8 cellular contexts compared by ENCODE assay signal in the genomic region with DNA sequence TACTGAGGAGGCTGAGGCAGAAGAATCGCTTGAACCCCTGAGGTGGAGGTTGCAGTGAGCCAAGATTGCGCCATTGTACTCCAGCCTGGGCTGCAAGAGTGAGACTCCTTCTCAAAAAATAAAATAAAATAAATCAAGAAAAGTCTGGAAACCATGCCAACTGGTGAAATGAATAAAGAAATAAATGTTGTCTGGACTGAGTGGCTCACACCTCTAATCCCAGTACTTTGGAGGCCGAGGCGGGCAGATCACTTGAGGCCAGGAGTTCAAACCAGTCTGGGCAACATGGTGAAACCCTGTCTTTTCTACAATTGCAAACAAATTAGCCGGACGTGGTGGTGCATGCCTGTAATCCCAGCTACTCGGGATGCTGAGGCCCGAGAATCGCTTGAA. TPM values are rescaled to one million over a fixed set of nuclear protein-coding genes. Genes with fewer than 3 reads are reported as not detected.
DNase-seq lines count a peak whose midpoint lies in the region; ATAC-seq, FAIRE-seq and TF ChIP-seq lines count a peak whose summit lies in the region.

No MANE protein-coding gene starts in this region.

- H3K27me3 Mint-ChIP-seq in activated T-cell treated with anti-CD3 and anti-CD28 coated beads, Interleukin-2, amount 50 U/mL, for 4 hours (ENCODE audit: low read depth): no peaks in the 10 kb centered on the region
- H3K27me3 Mint-ChIP-seq in stimulated activated naive CD8-positive, alpha-beta T cell treated with anti-CD3 and anti-CD28 coated beads, Interleukin-15, Interleukin-2, amounts not matched to agents 100 ng/mL and 50 ng/mL, for 24 hours: no peaks in the 10 kb centered on the region

- H3K36me3 Mint-ChIP-seq in activated T-cell treated with anti-CD3 and anti-CD28 coated beads, Interleukin-2, amount 50 U/mL, for 4 hours (ENCODE audit: insufficient read depth): peaks cover 2% of the 10 kb centered on the region
- H3K36me3 Mint-ChIP-seq in stimulated activated naive CD8-positive, alpha-beta T cell treated with anti-CD3 and anti-CD28 coated beads, Interleukin-15, Interleukin-2, amounts not matched to agents 100 ng/mL and 50 ng/mL, for 24 hours (ENCODE audit: low read depth): no peaks in the 10 kb centered on the region

- DNase-seq in activated T-cell treated with anti-CD3 and anti-CD28 coated beads, Interleukin-2, amount 50 U/mL, for 4 hours: no peak
- DNase-seq in activated T-cell treated with anti-CD3 and anti-CD28 coated beads, Interleukin-2, amount 50 U/mL, for 48 hours: no peak
- DNase-seq in kidney (peak; percentile 71), NCI-H2081 (lab: John Stamatoyannopoulos, UW) (no peak), NCI-H1417 treated with DMSO at 0.1 percent for 48 hours (lab: John Stamatoyannopoulos, UW) (no peak)

- H3K27ac Mint-ChIP-seq in stimulated activated naive CD8-positive, alpha-beta T cell treated with anti-CD3 and anti-CD28 coated beads, Interleukin-15, Interleukin-2, amounts not matched to agents 100 ng/mL and 50 ng/mL, for 24 hours: peak overlapping the region; percentile 85

- peak overlapping the region in 1 of 2 donors; percentile 64 for H3K4me3 ChIP-seq in kidney (ENCODE audit: low read length in 2 of 2)

- H3K4me1 Mint-ChIP-seq in activated T-cell treated with anti-CD3 and anti-CD28 coated beads, Interleukin-2, amount 50 U/mL, for 4 hours (ENCODE audit: low read depth): peaks cover 8% of the 10 kb centered on the region
- peaks cover 25% of the 10 kb centered on the region for H3K4me1 Mint-ChIP-seq in stimulated activated naive CD8-positive, alpha-beta T cell treated with anti-CD3 and anti-CD28 coated beads, Interleukin-15, Interleukin-2, amounts not matched to agents 100 ng/mL and 50 ng/mL, for 24 hours (ENCODE audit: low read depth)

- FAIRE-seq in kidney (lab: Jason Lieb, UNC): no peak

- no peaks in the 10 kb centered on the region for H3K36me3 ChIP-seq in kidney (ENCODE audit: control insufficient read depth in 1 of 2, insufficient read depth in 2 of 2, low read length in 2 of 2)

- H3K27ac ChIP-seq in angular gyrus (ENCODE audit: low read depth, low read length) (peak overlapping the region; percentile 84), kidney (ENCODE audit: low read depth in 2 of 2, low read length in 2 of 2) (peak overlapping the region; percentile 23 to 82)

- peak overlapping the region; percentile 86 for H3K4me3 Mint-ChIP-seq in activated T-cell treated with anti-CD3 and anti-CD28 coated beads, Interleukin-2, amount 50 U/mL, for 4 hours
- H3K4me3 Mint-ChIP-seq in stimulated activated naive CD8-positive, alpha-beta T cell treated with anti-CD3 and anti-CD28 coated beads, Interleukin-15, Interleukin-2, amounts not matched to agents 100 ng/mL and 50 ng/mL, for 24 hours: peak overlapping the region; percentile 83

- peaks cover 0 to 3% of the 10 kb centered on the region in 2 donors for H3K4me1 ChIP-seq in kidney (ENCODE audit: control insufficient read depth in 1 of 2, insufficient read depth in 1 of 2, low read depth in 1 of 2, low read length in 2 of 2)

- no peak for ATAC-seq in activated T-cell treated with anti-CD3 and anti-CD28 coated beads, Interleukin-2, amount 50 U/mL, for 4 hours
- no peak for ATAC-seq in HG03442 (IDR thresholded peaks at IDR 0.05; ENCODE audit: unreplicated experiment)

- intact Hi-C loops in kidney (cut with DNase I): no loop called here

- H3K9ac ChIP-seq in kidney (ENCODE audit: low read length in 2 of 2): peak overlapping the region in 1 of 2 donors; percentile 68

- no peaks in the 10 kb centered on the region for H3K9me3 Mint-ChIP-seq in activated T-cell treated with anti-CD3 and anti-CD28 coated beads, Interleukin-2, amount 50 U/mL, for 4 hours
- H3K9me3 Mint-ChIP-seq in stimulated activated naive CD8-positive, alpha-beta T cell treated with anti-CD3 and anti-CD28 coated beads, Interleukin-15, Interleukin-2, amounts not matched to agents 100 ng/mL and 50 ng/mL, for 24 hours: no peaks in the 10 kb centered on the region

- TF ChIP-seq CTCF in kidney (IDR thresholded peaks at IDR 0.05; ENCODE audit: borderline replicate concordance, extremely low read depth, insufficient read depth): no peak

- no peaks in the 10 kb centered on the region for H3K9me3 ChIP-seq in kidney (ENCODE audit: control insufficient read depth in 1 of 2, low read length in 2 of 2)

RNA-seq across cellular contexts. Expression of a gene that starts 0.7 kb away (rescaled TPM):
- total RNA-seq in activated T-cell treated with anti-CD3 and anti-CD28 coated beads, Interleukin-2, amount 50 U/mL, for 4 hours: 1 to 10 TPM; 1.9 to 3.0 (median 2.9) TPM
- total RNA-seq in kidney: 14.3 TPM
- polyA plus RNA-seq in kidney (ENCODE audit: insufficient read depth, low read depth, low replicate concordance): 13.3 TPM
